8 cellular contexts compared by ENCODE assay signal in genomic region chr6:4055420-4056041, GRCh38. TPM values are rescaled to one million over a fixed set of nuclear protein-coding genes. Genes with fewer than 3 reads are reported as not detected.
DNase-seq lines count a peak whose midpoint lies in the region; ATAC-seq and TF ChIP-seq lines count a peak whose summit lies in the region.

No MANE protein-coding gene starts in this region.

- POLR2A ChIA-PET in RWPE1 (lab: Yijun Ruan, JAX; ENCODE audit: low non-redundant PET), result no interaction called here

- CTCF ChIA-PET in RWPE1 (lab: Yijun Ruan, JAX), result interaction anchor here (0.5 to 5.1 kb wide), 3 partner anchors 100 to 1096 kb away, joined by 3 to 33 read pairs (median 3); no protein-coding TSS in a partner anchor

- H3K27ac ChIP-seq in RWPE1 (no peak overlapping the region), prostate gland (no peak overlapping the region), thyroid gland (no peak overlapping the region)

- intact Hi-C loops in prostate gland (cut with DNase I), result loop anchor here (5.0 kb wide), 1 partner anchor 97 kb away; no protein-coding TSS in a partner anchor
- intact Hi-C loops in thyroid gland (cut with DNase I), result no loop called here

- WGBS in prostate gland, result 39% methylated on average over 2 of the region's 2 CpGs
- WGBS in thyroid gland, 2 donors, result 63 to 68% methylated on average over 2 of the region's 2 CpGs

- H3K9me3 Mint-ChIP-seq in activated naive CD4-positive, alpha-beta T cell treated with anti-CD3 and anti-CD28 coated beads, Interleukin-2, amount 50 U/mL, for 24 hours, result no peaks in the 10 kb centered on the region
- H3K9me3 Mint-ChIP-seq in activated naive CD4-positive, alpha-beta T cell treated with anti-CD3 and anti-CD28 coated beads, Interleukin-2, amount 50 U/mL, for 72 hours, result no peaks in the 10 kb centered on the region

- H3K4me1 ChIP-seq in prostate gland (replicated peaks) (no peaks in the 10 kb centered on the region), thyroid gland (no peaks in the 10 kb centered on the region)

- DNase-seq in activated naive CD4-positive, alpha-beta T cell treated with anti-CD3 and anti-CD28 coated beads, Interleukin-2, amount 50 U/mL, for 72 hours (ENCODE audit: low spot score in 2 of 2), result no peak
- DNase-seq in RWPE1 (ENCODE audit: low spot score), result peak; percentile 78
- peak; percentile 89 for DNase-seq in fibroblast of mammary gland (ENCODE audit: low read depth)
- DNase-seq in prostate gland (ENCODE audit: low spot score), result peak; percentile 12
- no peak for DNase-seq in stimulated activated CD4-positive, alpha-beta T cell treated with anti-CD3 and anti-CD28 coated beads, Interleukin-15, amount 100 ng/mL, for 24 hours
- no peak for DNase-seq in thyroid gland
- DNase-seq in H7, result no peak

- H3K9me3 ChIP-seq in prostate gland (no peaks in the 10 kb centered on the region), thyroid gland (no peaks in the 10 kb centered on the region)

- TF ChIP-seq POLR2A in prostate gland (IDR thresholded peaks at IDR 0.05) (no peak), thyroid gland (IDR thresholded peaks at IDR 0.05) (no peak)

- H3K4me3 Mint-ChIP-seq in activated naive CD4-positive, alpha-beta T cell treated with anti-CD3 and anti-CD28 coated beads, Interleukin-2, amount 50 U/mL, for 24 hours, result no peak overlapping the region

- H3K27me3 Mint-ChIP-seq in activated naive CD4-positive, alpha-beta T cell treated with anti-CD3 and anti-CD28 coated beads, Interleukin-2, amount 50 U/mL, for 24 hours, result no peaks in the 10 kb centered on the region

- H3K36me3 ChIP-seq in prostate gland (no peaks in the 10 kb centered on the region), thyroid gland (peaks cover 65 to 67% of the 10 kb centered on the region in 2 donors), H7 (replicated peaks; ENCODE audit: control insufficient read depth, insufficient read depth, low read length) (peaks cover 28% of the 10 kb centered on the region)

- H3K4me1 Mint-ChIP-seq in activated naive CD4-positive, alpha-beta T cell treated with anti-CD3 and anti-CD28 coated beads, Interleukin-2, amount 50 U/mL, for 24 hours, result peaks cover 31% of the 10 kb centered on the region

- H3K4me3 ChIP-seq in fibroblast of mammary gland (ENCODE audit: control insufficient read depth, low read depth, low read length), result no peak overlapping the region
- H3K4me3 ChIP-seq in prostate gland, result no peak overlapping the region
- H3K4me3 ChIP-seq in thyroid gland (replicated peaks in 1 of 3), result no peak overlapping the region
- no peak overlapping the region for H3K4me3 ChIP-seq in H7 (ENCODE audit: insufficient read depth, low read depth, low read length)

- no peak for ATAC-seq in activated naive CD4-positive, alpha-beta T cell treated with anti-CD3 and anti-CD28 coated beads, Interleukin-2, amount 50 U/mL, for 72 hours

- peak overlapping the region; percentile 23 for H3K27ac Mint-ChIP-seq in activated naive CD4-positive, alpha-beta T cell treated with anti-CD3 and anti-CD28 coated beads, Interleukin-2, amount 50 U/mL, for 24 hours
- no peak overlapping the region for H3K27ac Mint-ChIP-seq in activated naive CD4-positive, alpha-beta T cell treated with anti-CD3 and anti-CD28 coated beads, Interleukin-2, amount 50 U/mL, for 72 hours

- H3K27me3 ChIP-seq in prostate gland (replicated peaks; ENCODE audit: insufficient read depth) (no peaks in the 10 kb centered on the region), thyroid gland (no peaks in the 10 kb centered on the region), H7 (ENCODE audit: control insufficient read depth, insufficient read depth, low read length) (no peaks in the 10 kb centered on the region)

- TF ChIP-seq CTCF in RWPE1 (conservative IDR thresholded peaks at IDR 0.05; ENCODE audit: low read depth) (peak; percentile 75), fibroblast of mammary gland (conservative IDR thresholded peaks at IDR 0.05; ENCODE audit: control insufficient read depth, insufficient read depth, low read depth, low read length) (peak; percentile 40), prostate gland (IDR thresholded peaks at IDR 0.05) (peak in 2 of 4 experiments; percentile 30 to 34), thyroid gland (IDR thresholded peaks at IDR 0.05) (peak in 2 of 6 experiments; percentile 11 to 20)

- H3K36me3 Mint-ChIP-seq in activated naive CD4-positive, alpha-beta T cell treated with anti-CD3 and anti-CD28 coated beads, Interleukin-2, amount 50 U/mL, for 24 hours, result peaks cover 17% of the 10 kb centered on the region
- peaks cover 5 to 7% of the 10 kb centered on the region in 2 donors for H3K36me3 Mint-ChIP-seq in activated naive CD4-positive, alpha-beta T cell treated with anti-CD3 and anti-CD28 coated beads, Interleukin-2, amount 50 U/mL, for 72 hours

RNA-seq across cellular contexts. Expression of gene FAM217A, which starts 23.4 kb away (rescaled TPM):
- not detected for total RNA-seq in activated naive CD4-positive, alpha-beta T cell treated with anti-CD3 and anti-CD28 coated beads, Interleukin-2, amount 50 U/mL, for 72 hours
- total RNA-seq in prostate gland (1 to 10 TPM in 1 of 2 donors, not detected in 1; 1.7 TPM), thyroid gland (under 1 TPM in 1 of 4 donors, not detected in 3; 0.27 TPM)
- total RNA-seq in H7 (2014; rRNA removed; shearing (Covaris generic)), result not detected in 2 replicates

Comparison
In these comparisons a context has a peak if more than half of its experiments do, and no peak if none do; other contexts are left out.
1. DNase-seq: peak in RWPE1 (single experiment), fibroblast of mammary gland (single experiment) and prostate gland (single experiment); none in activated naive CD4-positive, alpha-beta T cell treated with anti-CD3 and anti-CD28 coated beads, Interleukin-2, amount 50 U/mL, for 72 hours (0 of 2), stimulated activated CD4-positive, alpha-beta T cell treated with anti-CD3 and anti-CD28 coated beads, Interleukin-15, amount 100 ng/mL, for 24 hours (single experiment), thyroid gland (0 of 2) and H7 (single experiment).